21 cellular contexts compared by ENCODE assay signal in genomic region chr5:6473284-6473683, GRCh38. TPM values are rescaled to one million over a fixed set of nuclear protein-coding genes. Genes with fewer than 3 reads are reported as not detected.
"Had no signal": no experiment of that assay in that cellular context is flagged by ENCODE, and none has a peak within 500 bp of the region (broad histone marks: within the 10 kb centered on the region; RNA-seq: fewer than 3 reads in every experiment).

No MANE protein-coding gene starts in this region.

- ATAC-seq: activated CD8-positive, alpha-beta memory T cell treated with anti-CD3 and anti-CD28 coated beads, Interleukin-2, amount 10 ng/mL, durations not matched to agents 7 days and 5 days; activated CD8-positive, alpha-beta T cell treated with anti-CD3 and anti-CD28 coated beads for 36 hours; activated naive CD8-positive, alpha-beta T cell treated with anti-CD3 and anti-CD28 coated beads, Interleukin-2, amount 50 U/mL, for 24 hours; foreskin keratinocyte; lower lobe of right lung had no signal

- H3K27ac ChIP-seq: cardiac muscle cell, foreskin keratinocyte, lower lobe of right lung, spleen, thyroid gland had no signal

- H3K36me3 ChIP-seq: cardiac muscle cell, lower lobe of right lung, spleen, thyroid gland had no signal

- H3K4me1 ChIP-seq: foreskin keratinocyte, lower lobe of right lung, spleen, thyroid gland had no signal

- H3K27me3 ChIP-seq: cardiac muscle cell, foreskin keratinocyte, thyroid gland had no signal

- DNase-seq: activated CD4-positive, alpha-beta T cell treated with anti-CD3 and anti-CD28 coated beads, Interleukin-2, amount 10 ng/mL, durations not matched to agents 7 days and 5 days; activated CD8-positive, alpha-beta memory T cell treated with anti-CD3 and anti-CD28 coated beads, Interleukin-2, amount 10 ng/mL, durations not matched to agents 7 days and 5 days; activated CD8-positive, alpha-beta T cell treated with anti-CD3 and anti-CD28 coated beads for 36 hours; activated gamma-delta T cell; activated naive CD4-positive, alpha-beta T cell treated with anti-CD3 and anti-CD28 coated beads, Interleukin-2, amount 50 U/mL, for 16 hours; activated naive CD8-positive, alpha-beta T cell treated with anti-CD3 and anti-CD28 coated beads, Interleukin-2, amount 50 U/mL, for 24 hours; activated T-cell treated with anti-CD3 and anti-CD28 coated beads for 4 hours; effector CD4-positive, alpha-beta T cell; foreskin keratinocyte; hippocampal formation; lower lobe of right lung; mesendoderm; naive B cell; nucleus accumbens; retina; spleen; stimulated activated CD4-positive, alpha-beta T cell treated with anti-CD3 and anti-CD28 coated beads, Interleukin-4, amount 100 ng/mL, for 1 hour; thyroid gland had no signal

- H3K4me3 ChIP-seq: cardiac muscle cell, lower lobe of right lung, spleen, thyroid gland had no signal

- H3K9me3 ChIP-seq: lower lobe of right lung, thyroid gland had no signal

RNA-seq across cellular contexts. Expression of gene UBE2QL1, which starts 24.6 kb away (rescaled TPM):
- total RNA-seq: activated CD4-positive, alpha-beta T cell treated with anti-CD3 and anti-CD28 coated beads, Interleukin-2, amount 10 ng/mL, durations not matched to agents 7 days and 5 days; activated CD8-positive, alpha-beta T cell treated with anti-CD3 and anti-CD28 coated beads for 36 hours; foreskin keratinocyte; glomerular endothelial cell; lower lobe of right lung; T-helper 2 cell treated with Interferon-gamma antibody and Interleukin-4, amounts not matched to agents 100 ng/mL and 5 ng/mL, for 36 hours had no signal
- polyA plus RNA-seq: foreskin keratinocyte had no signal
